ENCODE assay signal across 1 cellular context in genomic region chr15:38706956-38707355, GRCh38.
TF ChIP-seq lines count a peak whose summit lies in the region.

No MANE protein-coding gene starts in this region.

TF ChIP-seq in IMR-90, 13 proteins besides CTCF, POLR2A, EP300 and RAD21 (continued from another document):
- no peak for TF ChIP-seq NFE2L2 (IDR thresholded peaks at IDR 0.05; ENCODE audit: low read depth, low read length)
- TF ChIP-seq CHD1 (IDR thresholded peaks at IDR 0.05; ENCODE audit: low read depth, low read length), result no peak
- TF ChIP-seq, protein P1, sequence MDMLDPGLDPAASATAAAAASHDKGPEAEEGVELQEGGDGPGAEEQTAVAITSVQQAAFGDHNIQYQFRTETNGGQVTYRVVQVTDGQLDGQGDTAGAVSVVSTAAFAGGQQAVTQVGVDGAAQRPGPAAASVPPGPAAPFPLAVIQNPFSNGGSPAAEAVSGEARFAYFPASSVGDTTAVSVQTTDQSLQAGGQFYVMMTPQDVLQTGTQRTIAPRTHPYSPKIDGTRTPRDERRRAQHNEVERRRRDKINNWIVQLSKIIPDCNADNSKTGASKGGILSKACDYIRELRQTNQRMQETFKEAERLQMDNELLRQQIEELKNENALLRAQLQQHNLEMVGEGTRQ (IDR thresholded peaks at IDR 0.05; ENCODE audit: low read depth, low read length), result no peak
- TF ChIP-seq RCOR1 (IDR thresholded peaks at IDR 0.05; ENCODE audit: insufficient replicate concordance, low read length), result no peak
- TF ChIP-seq CEBPB (IDR thresholded peaks at IDR 0.05; ENCODE audit: low read depth, low read length), result no peak
- TF ChIP-seq ELK1 (IDR thresholded peaks at IDR 0.05; ENCODE audit: borderline replicate concordance, low read depth, low read length), result no peak
- no peak for TF ChIP-seq MAZ (IDR thresholded peaks at IDR 0.05; ENCODE audit: borderline replicate concordance, low read depth, low read length)
- no peak for TF ChIP-seq SMC3 (IDR thresholded peaks at IDR 0.05; ENCODE audit: low read depth, low read length)
